ENCODE assay signal across 8 cellular contexts in the genomic region with DNA sequence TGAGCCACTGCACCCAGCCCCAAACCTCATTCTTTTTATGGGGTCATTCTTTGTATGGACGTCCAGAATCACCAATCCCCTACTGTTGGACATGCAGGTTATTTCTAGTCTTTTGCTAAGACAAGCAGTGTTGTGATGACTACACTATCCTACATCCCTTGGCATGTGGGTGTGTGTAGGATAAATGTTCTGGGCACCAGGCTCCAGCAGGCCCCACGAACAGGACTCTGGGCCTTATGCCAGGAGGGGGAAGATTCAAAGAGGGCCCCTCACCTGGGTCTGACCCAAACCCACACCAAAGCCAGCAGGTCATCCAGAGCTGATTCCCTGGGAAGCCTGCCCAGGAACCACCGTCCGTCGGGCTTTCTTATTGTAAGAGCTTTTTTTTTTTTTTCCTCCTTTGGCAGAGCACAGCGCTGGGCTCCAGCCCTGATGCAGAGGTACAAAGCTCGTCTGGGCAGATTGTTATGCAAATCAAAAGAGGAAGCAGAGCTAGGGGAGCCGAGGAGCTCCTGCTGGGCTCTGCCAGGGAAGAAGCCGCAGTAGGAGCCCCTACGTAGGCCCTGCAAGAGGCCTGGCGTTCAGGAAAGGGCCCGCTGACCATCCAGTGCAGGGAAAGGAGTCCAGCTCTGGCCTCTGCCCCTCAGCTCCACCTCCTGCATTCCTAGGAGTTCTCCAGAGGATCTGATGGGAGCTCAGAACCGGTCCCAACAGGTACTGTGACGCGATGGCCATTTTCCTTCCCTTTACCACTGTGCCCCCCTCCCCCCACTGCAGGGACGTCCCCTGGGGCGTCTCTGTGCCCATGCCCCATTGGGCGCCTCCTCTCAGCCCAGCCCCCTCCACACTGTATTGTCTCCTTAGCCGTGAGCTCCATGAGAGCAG. TPM values are rescaled to one million over a fixed set of nuclear protein-coding genes. Genes with fewer than 3 reads are reported as not detected.
DNase-seq lines count a peak whose midpoint lies in the region; FAIRE-seq and TF ChIP-seq lines count a peak whose summit lies in the region.

No MANE protein-coding gene starts in this region.

- peaks cover 11% of the 10 kb centered on the region for H3K4me1 Mint-ChIP-seq in astrocyte (ENCODE audit: low read depth, unreplicated experiment)

- H3K9ac ChIP-seq in astrocyte (ENCODE audit: low read length) = no peak overlapping the region

- H3K27ac ChIP-seq in astrocyte (ENCODE audit: low read depth, low read length) = no peak overlapping the region

- in situ Hi-C loops in HAP-1 (cut with MboI; ENCODE audit: low sequenced_read_pairs) = no loop called here

- peak; percentile 26 for DNase-seq in NCI-H2029 (lab: John Stamatoyannopoulos, UW)
- no peak for DNase-seq in NCI-H2029 treated with DMSO at 0.1 percent for 48 hours (lab: John Stamatoyannopoulos, UW)
- DNase-seq in HAP-1 (ENCODE audit: low spot score in 2 of 2) = peak; percentile 80 to 87
- DNase-seq in NCI-H1048 (lab: John Stamatoyannopoulos, UW) = peak; percentile 36
- DNase-seq in astrocyte (ENCODE audit: low read depth) = peak; percentile 64
- peak; percentile 38 for DNase-seq in medulla oblongata (ENCODE audit: extremely low spot score)
- no peak for DNase-seq in RKO (ENCODE audit: low spot score)
- DNase-seq in NCI-H128 (lab: John Stamatoyannopoulos, UW; ENCODE audit: unreplicated experiment) = no peak

- no peak for TF ChIP-seq CTCF in astrocyte (IDR thresholded peaks at IDR 0.05; ENCODE audit: insufficient read depth, low read depth, low read length)

- H3K9me3 Mint-ChIP-seq in astrocyte (ENCODE audit: unreplicated experiment) = no peaks in the 10 kb centered on the region

- no peaks in the 10 kb centered on the region for H3K36me3 Mint-ChIP-seq in astrocyte (ENCODE audit: low read depth, unreplicated experiment)

- no peaks in the 10 kb centered on the region for H3K27me3 ChIP-seq in HAP-1 (ENCODE audit: low read depth)
- no peaks in the 10 kb centered on the region for H3K27me3 ChIP-seq in astrocyte (ENCODE audit: insufficient read depth, low read length)

- H4K20me1 ChIP-seq in astrocyte (ENCODE audit: insufficient read depth, low read length) = no peaks in the 10 kb centered on the region

- no peak overlapping the region for H3K4me3 Mint-ChIP-seq in astrocyte (ENCODE audit: unreplicated experiment)

- no peak overlapping the region for H2AFZ ChIP-seq in astrocyte (ENCODE audit: low read depth, low read length)

- H3K36me3 ChIP-seq in HAP-1 (replicated peaks) = peaks cover 3% of the 10 kb centered on the region; the same call in 1 of the 2 replicates
- no peaks in the 10 kb centered on the region for H3K36me3 ChIP-seq in astrocyte (ENCODE audit: insufficient read depth, low read length)

- no peak overlapping the region for H3K27ac Mint-ChIP-seq in astrocyte (ENCODE audit: unreplicated experiment)

- peaks cover 13% of the 10 kb centered on the region for H3K4me1 ChIP-seq in HAP-1
- peaks cover 9% of the 10 kb centered on the region for H3K4me1 ChIP-seq in astrocyte (ENCODE audit: insufficient read depth, low read length)

- no peak overlapping the region for H3K4me2 ChIP-seq in astrocyte (ENCODE audit: low read length)

- H3K9me3 ChIP-seq in HAP-1 (no peaks in the 10 kb centered on the region), astrocyte (ENCODE audit: insufficient read depth, low read depth, low read length) (no peaks in the 10 kb centered on the region)

- no peaks in the 10 kb centered on the region for H3K79me2 ChIP-seq in astrocyte (ENCODE audit: insufficient read depth, low read length)

- FAIRE-seq in astrocyte (lab: Jason Lieb, UNC) = no peak

- H3K27me3 Mint-ChIP-seq in astrocyte (ENCODE audit: low read depth, unreplicated experiment) = peaks cover 5% of the 10 kb centered on the region

- H3K4me3 ChIP-seq in HAP-1 (peak overlapping the region; percentile 12), astrocyte (ENCODE audit: insufficient read depth, low read depth, low read length) (no peak overlapping the region)

RNA-seq across cellular contexts. Expression of a gene that starts 29.0 kb away (rescaled TPM):
- total RNA-seq in astrocyte = 122 and 135 TPM in 2 replicates

RNA-seq across cellular contexts. Expression of a gene that starts 44.9 kb away (rescaled TPM):
- 4.4 and 7.2 TPM in 2 replicates for total RNA-seq in astrocyte

Comparison
In these comparisons a context has a peak if more than half of its experiments do, and no peak if none do; other contexts are left out.
1. DNase-seq: peak in NCI-H2029 (single experiment), HAP-1 (2 of 2), NCI-H1048 (single experiment), astrocyte (single experiment) and medulla oblongata (single experiment); none in NCI-H2029 treated with DMSO at 0.1 percent for 48 hours (single experiment), RKO (single experiment) and NCI-H128 (single experiment).